Comparison of ENCODE assay signal across 5 cellular contexts in the genomic region with DNA sequence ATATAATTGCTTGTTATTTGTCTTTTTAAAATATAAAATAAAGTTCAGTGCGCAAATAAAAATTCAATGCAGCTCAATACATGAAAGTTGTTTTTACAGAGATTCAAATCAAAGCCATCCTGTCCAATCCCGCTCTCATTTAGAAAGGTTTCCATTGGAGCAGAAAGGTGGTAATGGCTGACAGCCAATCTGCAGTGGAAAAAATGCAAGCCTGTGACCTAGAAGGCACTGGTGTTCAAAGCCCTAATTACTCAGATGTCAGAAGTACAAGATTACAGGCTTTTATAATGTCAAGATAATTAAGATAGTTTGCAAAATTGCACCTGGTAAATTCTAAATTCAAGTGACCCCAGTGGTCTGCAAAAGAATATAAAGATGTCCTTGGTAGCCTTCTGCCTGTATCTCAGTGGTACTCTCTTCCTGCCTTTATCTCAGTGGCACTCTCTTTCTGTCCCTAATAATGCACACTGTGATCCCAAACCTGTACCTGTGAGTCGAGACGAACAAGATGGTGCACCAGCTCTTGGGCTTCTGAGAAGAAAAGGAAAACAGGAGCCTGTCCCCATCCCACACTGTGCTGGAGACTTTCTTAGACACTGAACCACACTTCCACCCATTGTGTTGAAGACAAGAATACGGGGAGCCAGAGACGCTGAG.
DNase-seq lines count a peak whose midpoint lies in the region; ATAC-seq, FAIRE-seq and TF ChIP-seq lines count a peak whose summit lies in the region.
"Not testable (repeated sequence)": the region's sequence is repeated elsewhere in the genome, so short reads cannot be mapped to it uniquely, and the experiment has no call there.

No MANE protein-coding gene starts in this region.

- H3K27me3 ChIP-seq in heart right ventricle; right cardiac atrium (ENCODE audit: control insufficient read depth, insufficient read depth); pancreas: not testable (repeated sequence)

- peak; percentile 81 for ATAC-seq in Right ventricle myocardium superior (ENCODE audit: poor library complexity)
- ATAC-seq in heart right ventricle = peak in 5 of 8 donors; percentile 41 to 72 (median 63)
- ATAC-seq in right cardiac atrium = peak; percentile 26 to 36
- peak in 3 of 4 donors; percentile 57 to 59 (median 59) for ATAC-seq in pancreas

- not testable (repeated sequence) for H3K9me3 ChIP-seq in heart right ventricle; right cardiac atrium (ENCODE audit: control insufficient read depth, low read length); pancreas

- not testable (repeated sequence) for H3K4me3 ChIP-seq in heart right ventricle; right cardiac atrium (ENCODE audit: low read length); pancreas

- peak; percentile 8 for DNase-seq in G401 (ENCODE audit: low spot score)
- DNase-seq in Right ventricle myocardium superior, heart right ventricle, right cardiac atrium, pancreas: not testable (repeated sequence)

- WGBS in heart right ventricle, 2 donors = 64 to 68% methylated on average over 4 of the region's 6 CpGs
- WGBS in right cardiac atrium = 74% methylated on average over 4 of the region's 6 CpGs
- 60 to 75% methylated on average over 4 of the region's 6 CpGs for WGBS in pancreas, 2 donors

- not testable (repeated sequence) for H3K4me1 ChIP-seq in heart right ventricle; right cardiac atrium (ENCODE audit: control insufficient read depth, insufficient read depth, low read length); pancreas

- in situ Hi-C loops in G401 (cut with HindIII; ENCODE audit: low sequenced_read_pairs) = not testable (repeated sequence)

- H3K36me3 ChIP-seq in heart right ventricle, pancreas: not testable (repeated sequence)

- not testable (repeated sequence) for H3K27ac ChIP-seq in heart right ventricle; right cardiac atrium (ENCODE audit: low read length); pancreas

- intact Hi-C loops in Right ventricle myocardium superior (cut with DNase I); heart right ventricle (cut with DNase I); right cardiac atrium (cut with DNase I); pancreas (cut with DNase I): not testable (repeated sequence)

- not testable (repeated sequence) for TF ChIP-seq CTCF in heart right ventricle (IDR thresholded peaks at IDR 0.05); pancreas (IDR thresholded peaks at IDR 0.05)

- FAIRE-seq in pancreas (lab: Jason Lieb, UNC) = not testable (repeated sequence)

Comparison
In these comparisons a context has a peak if more than half of its experiments do, and no peak if none do; other contexts are left out.
1. ATAC-seq: peak in every context shown above with its lines; median percentile 81 in Right ventricle myocardium superior; 63 in heart right ventricle; 59 in pancreas; 31 in right cardiac atrium.